Comparison of ENCODE assay signal across 21 cellular contexts in genomic region chr13:62251734-62252133, GRCh38.
"Had no signal": no experiment of that assay in that cellular context is flagged by ENCODE, and none has a peak within 500 bp of the region (broad histone marks: within the 10 kb centered on the region; RNA-seq: fewer than 3 reads in every experiment).

No MANE protein-coding gene starts in this region.

- H3K27ac ChIP-seq: dorsolateral prefrontal cortex, heart right ventricle, neutrophil, psoas muscle, right lobe of liver, testis, tibial nerve, upper lobe of right lung, vagina had no signal

- DNase-seq: dorsolateral prefrontal cortex; effector CD8-positive, alpha-beta T cell; heart right ventricle; hypothalamus; kidney glomerular epithelial cell; mucosa of descending colon; naive thymus-derived CD8-positive, alpha-beta T cell; psoas muscle; retina; right lobe of liver; stimulated activated CD4-positive, alpha-beta T cell treated with anti-CD3 and anti-CD28 coated beads, Interleukin-15, amount 100 ng/mL, for 24 hours; stimulated activated CD4-positive, alpha-beta T cell treated with anti-CD3 and anti-CD28 coated beads, Interleukin-1b, Interleukin-23, amount 100 ng/mL, for 48 hours; stimulated activated CD4-positive, alpha-beta T cell treated with anti-CD3 and anti-CD28 coated beads, Interleukin-4, amount 100 ng/mL, for 24 hours; stimulated activated naive B cell treated with anti-CD40 and anti-IgM and Interleukin-4, amounts not matched to agents 10 μg/mL and 1 μg/mL and 100 μg/mL, for 72 hours; stimulated activated naive CD8-positive, alpha-beta T cell treated with anti-CD3 and anti-CD28 coated beads, Interleukin-15, amount 100 ng/mL, for 72 hours; testis; upper lobe of right lung had no signal

- H3K36me3 ChIP-seq: heart right ventricle, neutrophil, right lobe of liver, tibial nerve, upper lobe of right lung, vagina had no signal

- H3K4me1 ChIP-seq: heart right ventricle, psoas muscle, right lobe of liver, testis, tibial nerve, upper lobe of right lung, vagina had no signal

- H3K9me3 ChIP-seq: neutrophil, right lobe of liver, testis, tibial nerve, upper lobe of right lung, vagina had no signal

- H3K27me3 ChIP-seq: dorsolateral prefrontal cortex, heart right ventricle, neutrophil, right lobe of liver, testis, tibial nerve, upper lobe of right lung, vagina had no signal

- ATAC-seq: esophagus mucosa; heart right ventricle; mucosa of descending colon; naive thymus-derived CD8-positive, alpha-beta T cell; psoas muscle; right lobe of liver; stimulated activated naive B cell treated with anti-CD40 and anti-IgM and Interleukin-4, amounts not matched to agents 10 μg/mL and 1 μg/mL and 100 μg/mL, for 72 hours; stimulated activated naive CD8-positive, alpha-beta T cell treated with anti-CD3 and anti-CD28 coated beads, Interleukin-15, amount 100 ng/mL, for 72 hours; upper lobe of right lung had no signal

- H3K4me3 ChIP-seq: dorsolateral prefrontal cortex, heart right ventricle, mucosa of descending colon, psoas muscle, right lobe of liver, testis, tibial nerve, upper lobe of right lung, vagina had no signal
